Comparison of ENCODE assay signal across 19 cellular contexts in the genomic region with DNA sequence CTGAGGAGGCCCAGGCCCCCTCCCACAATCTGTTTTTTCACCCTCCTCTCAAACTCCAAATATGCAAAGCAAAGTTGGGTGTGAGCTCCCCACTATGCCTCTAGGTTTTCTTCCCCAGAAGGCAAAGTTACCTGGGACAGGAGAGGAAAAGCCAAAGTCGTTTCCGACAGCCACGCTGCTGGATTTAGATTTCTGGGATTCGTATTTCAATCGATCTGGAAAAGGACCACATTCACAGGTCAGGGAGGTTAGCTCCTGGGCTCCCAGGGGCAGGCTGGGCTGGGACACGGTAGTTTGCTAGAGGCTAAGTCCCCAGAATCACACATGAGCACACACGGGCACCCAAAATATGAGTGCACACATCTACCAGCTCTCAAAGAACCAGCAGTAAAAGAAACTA.
"Had no signal": no experiment of that assay in that cellular context is flagged by ENCODE, and none has a peak within 500 bp of the region (broad histone marks: within the 10 kb centered on the region; RNA-seq: fewer than 3 reads in every experiment).

No MANE protein-coding gene starts in this region.

- H3K27me3 Mint-ChIP-seq: brain had no signal

- H3K27ac ChIP-seq: neutrophil, suprapubic skin had no signal

- H3K4me3 Mint-ChIP-seq: activated CD4-positive, alpha-beta T cell treated with anti-CD3 and anti-CD28 coated beads, Interleukin-2, amount 10 ng/mL, durations not matched to agents 24 days and 14 days; activated CD8-positive, alpha-beta T cell treated with anti-CD3 and anti-CD28 coated beads, Interleukin-2, amount 10 ng/mL, durations not matched to agents 7 days and 5 days; activated naive CD4-positive, alpha-beta T cell treated with anti-CD3 and anti-CD28 coated beads for 36 hours; activated T-cell treated with anti-CD3 and anti-CD28 coated beads, Interleukin-2, amount 50 U/mL, for 4 hours; brain; stimulated activated naive CD8-positive, alpha-beta T cell treated with anti-CD3 and anti-CD28 coated beads, Interleukin-15, Interleukin-2, amounts not matched to agents 100 ng/mL and 50 ng/mL, for 24 hours had no signal

- ATAC-seq: activated CD8-positive, alpha-beta T cell treated with anti-CD3 and anti-CD28 coated beads, Interleukin-2, amount 10 ng/mL, durations not matched to agents 7 days and 5 days; activated T-cell treated with anti-CD3 and anti-CD28 coated beads, Interleukin-2, amount 50 U/mL, for 4 hours; naive thymus-derived CD8-positive, alpha-beta T cell had no signal

- DNase-seq: activated CD4-positive, alpha-beta T cell treated with anti-CD3 and anti-CD28 coated beads, Interleukin-2, amount 10 ng/mL, durations not matched to agents 24 days and 14 days; activated CD8-positive, alpha-beta memory T cell treated with anti-CD3 and anti-CD28 coated beads, Interleukin-2, amount 50 U/mL, for 4 hours; activated CD8-positive, alpha-beta T cell treated with anti-CD3 and anti-CD28 coated beads, Interleukin-2, amount 10 ng/mL, durations not matched to agents 7 days and 5 days; activated naive CD4-positive, alpha-beta T cell treated with anti-CD3 and anti-CD28 coated beads for 36 hours; activated T-cell treated with anti-CD3 and anti-CD28 coated beads, Interleukin-2, amount 50 U/mL, for 4 hours; anterior cingulate cortex; caudate nucleus; retina; stimulated activated CD4-positive, alpha-beta T cell treated with anti-CD3 and anti-CD28 coated beads, Interleukin-2, amount 100 ng/mL, for 24 hours; T-helper 1 cell; T-helper 9 cell; transverse colon; uterus had no signal

- H3K36me3 ChIP-seq: transverse colon, uterus had no signal

- H3K36me3 Mint-ChIP-seq: naive thymus-derived CD8-positive, alpha-beta T cell had no signal

- H3K4me3 ChIP-seq: suprapubic skin, transverse colon, uterus had no signal

- H3K27ac Mint-ChIP-seq: activated CD4-positive, alpha-beta T cell treated with anti-CD3 and anti-CD28 coated beads, Interleukin-2, amount 10 ng/mL, durations not matched to agents 24 days and 14 days; activated CD8-positive, alpha-beta T cell treated with anti-CD3 and anti-CD28 coated beads, Interleukin-2, amount 10 ng/mL, durations not matched to agents 7 days and 5 days; activated naive CD4-positive, alpha-beta T cell treated with anti-CD3 and anti-CD28 coated beads for 36 hours; naive thymus-derived CD8-positive, alpha-beta T cell; stimulated activated naive CD8-positive, alpha-beta T cell treated with anti-CD3 and anti-CD28 coated beads, Interleukin-15, Interleukin-2, amounts not matched to agents 100 ng/mL and 50 ng/mL, for 24 hours had no signal

- H3K9me3 ChIP-seq: neutrophil, suprapubic skin, transverse colon, uterus had no signal

- H3K27me3 ChIP-seq: dorsolateral prefrontal cortex, suprapubic skin, transverse colon, uterus had no signal

- H3K9me3 Mint-ChIP-seq: activated CD4-positive, alpha-beta T cell treated with anti-CD3 and anti-CD28 coated beads, Interleukin-2, amount 10 ng/mL, durations not matched to agents 24 days and 14 days; activated naive CD4-positive, alpha-beta T cell treated with anti-CD3 and anti-CD28 coated beads for 36 hours; activated T-cell treated with anti-CD3 and anti-CD28 coated beads, Interleukin-2, amount 50 U/mL, for 4 hours; naive thymus-derived CD8-positive, alpha-beta T cell; stimulated activated naive CD8-positive, alpha-beta T cell treated with anti-CD3 and anti-CD28 coated beads, Interleukin-15, Interleukin-2, amounts not matched to agents 100 ng/mL and 50 ng/mL, for 24 hours had no signal
